10 cellular contexts compared by ENCODE assay signal in the genomic region with DNA sequence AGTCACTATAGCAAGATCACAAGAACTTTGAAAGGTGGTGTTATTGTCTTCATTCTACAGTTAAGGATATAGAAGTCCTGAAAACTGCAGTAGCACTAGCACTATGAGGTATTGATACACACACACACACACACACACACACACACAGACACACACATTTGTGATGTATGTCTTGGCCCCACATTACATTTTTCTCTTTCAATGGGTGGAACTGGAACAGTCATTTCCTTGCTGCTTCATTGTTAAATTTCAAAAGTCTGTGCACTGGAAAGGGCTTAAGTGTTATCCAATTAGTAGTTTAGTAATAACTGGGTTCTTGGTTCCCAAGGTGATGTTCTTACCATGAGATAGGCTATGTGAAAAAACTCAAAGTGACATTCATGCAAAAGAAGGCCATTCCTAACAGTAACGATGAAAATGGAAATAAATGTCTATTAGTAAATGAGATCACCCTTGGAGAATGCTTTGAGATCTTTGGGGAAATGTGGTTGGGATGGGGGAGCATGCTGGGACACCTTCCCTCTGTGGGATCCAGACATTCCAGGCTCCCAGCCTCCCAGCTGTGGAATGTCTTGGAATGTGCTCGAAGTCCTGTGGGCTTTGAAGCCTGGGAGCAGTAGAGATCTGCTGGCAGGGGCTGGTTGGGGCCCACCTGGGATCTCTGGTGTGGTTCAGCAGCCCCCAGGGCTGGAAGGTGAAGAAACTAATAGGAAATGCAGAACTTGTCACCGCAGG. TPM values are rescaled to one million over a fixed set of nuclear protein-coding genes. Genes with fewer than 3 reads are reported as not detected.
DNase-seq lines count a peak whose midpoint lies in the region; ATAC-seq, FAIRE-seq and TF ChIP-seq lines count a peak whose summit lies in the region.
"Had no signal": no experiment of that assay in that cellular context is flagged by ENCODE, and none has a peak within 500 bp of the region (broad histone marks: within the 10 kb centered on the region; RNA-seq: fewer than 3 reads in every experiment).

No MANE protein-coding gene starts in this region.

- TF ChIP-seq EP300 in sigmoid colon (IDR thresholded peaks at IDR 0.05): no peak

- peak; percentile 97 for DNase-seq in GM04503 (ENCODE audit: low read depth)
- DNase-seq in astrocyte (ENCODE audit: low read depth): peak; percentile 98
- peak; percentile 71 for DNase-seq in hepatic stellate cell (ENCODE audit: low spot score)
- no peak for DNase-seq in sigmoid colon
- DNase-seq in NAMALWA (ENCODE audit: low spot score): no peak
- DNase-seq in KG1 (lab: John Stamatoyannopoulos, UW): no peak
- DNase-seq in RKO (ENCODE audit: low spot score): no peak
- DNase-seq: activated naive CD8-positive, alpha-beta T cell treated with anti-CD3 and anti-CD28 coated beads, Interleukin-2, amount 10 ng/mL, durations not matched to agents 7 days and 5 days had no signal

- no peak for ATAC-seq in HG03442 (IDR thresholded peaks at IDR 0.05; ENCODE audit: unreplicated experiment)

- no peaks in the 10 kb centered on the region for H3K27me3 Mint-ChIP-seq in astrocyte (ENCODE audit: low read depth, unreplicated experiment)
- H3K27me3 Mint-ChIP-seq: activated naive CD8-positive, alpha-beta T cell treated with anti-CD3 and anti-CD28 coated beads, Interleukin-2, amount 10 ng/mL, durations not matched to agents 7 days and 5 days had no signal

- peak overlapping the region; percentile 15 for H3K4me3 ChIP-seq in astrocyte (ENCODE audit: insufficient read depth, low read depth, low read length)
- no peak overlapping the region for H3K4me3 ChIP-seq in sigmoid colon

- no peaks in the 10 kb centered on the region for H3K9me3 Mint-ChIP-seq in astrocyte (ENCODE audit: unreplicated experiment)
- H3K9me3 Mint-ChIP-seq: activated naive CD8-positive, alpha-beta T cell treated with anti-CD3 and anti-CD28 coated beads, Interleukin-2, amount 10 ng/mL, durations not matched to agents 7 days and 5 days; memory B cell had no signal

- peak overlapping the region; percentile 67 for H3K4me3 Mint-ChIP-seq in astrocyte (ENCODE audit: unreplicated experiment)
- H3K4me3 Mint-ChIP-seq: activated naive CD8-positive, alpha-beta T cell treated with anti-CD3 and anti-CD28 coated beads, Interleukin-2, amount 10 ng/mL, durations not matched to agents 7 days and 5 days; memory B cell had no signal

- peak overlapping the region; percentile 99 for H3K27ac Mint-ChIP-seq in astrocyte (ENCODE audit: unreplicated experiment)
- H3K27ac Mint-ChIP-seq: activated naive CD8-positive, alpha-beta T cell treated with anti-CD3 and anti-CD28 coated beads, Interleukin-2, amount 10 ng/mL, durations not matched to agents 7 days and 5 days; memory B cell had no signal

- H3K4me1 ChIP-seq in astrocyte (ENCODE audit: insufficient read depth, low read length) (peaks cover 49% of the 10 kb centered on the region), sigmoid colon (peaks cover 0 to 29% (median 20%) of the 10 kb centered on the region in 4 donors)

- TF ChIP-seq CTCF in astrocyte (IDR thresholded peaks at IDR 0.05; ENCODE audit: insufficient read depth, low read depth, low read length) (no peak), sigmoid colon (IDR thresholded peaks at IDR 0.05) (no peak)

- no peak for TF ChIP-seq POLR2A in sigmoid colon (IDR thresholded peaks at IDR 0.05)

- intact Hi-C loops in sigmoid colon (cut with DNase I): no loop called here

- H3K36me3 Mint-ChIP-seq in astrocyte (ENCODE audit: low read depth, unreplicated experiment): peaks cover 9% of the 10 kb centered on the region
- H3K36me3 Mint-ChIP-seq: activated naive CD8-positive, alpha-beta T cell treated with anti-CD3 and anti-CD28 coated beads, Interleukin-2, amount 10 ng/mL, durations not matched to agents 7 days and 5 days; memory B cell had no signal

- H3K9me3 ChIP-seq in astrocyte (ENCODE audit: insufficient read depth, low read depth, low read length) (no peaks in the 10 kb centered on the region), sigmoid colon (no peaks in the 10 kb centered on the region)

- H3K4me2 ChIP-seq in astrocyte (ENCODE audit: low read length): peak overlapping the region; percentile 66

- H2AFZ ChIP-seq in astrocyte (ENCODE audit: low read depth, low read length): peak overlapping the region; percentile 6

- no peaks in the 10 kb centered on the region for H3K79me2 ChIP-seq in astrocyte (ENCODE audit: insufficient read depth, low read length)

- peak overlapping the region; percentile 80 for H3K9ac ChIP-seq in astrocyte (ENCODE audit: low read length)

- WGBS in sigmoid colon, 2 donors: 47 to 63% methylated on average over 3 of the region's 3 CpGs

- H4K20me1 ChIP-seq in astrocyte (ENCODE audit: insufficient read depth, low read length): no peaks in the 10 kb centered on the region

- peaks cover 86% of the 10 kb centered on the region for H3K4me1 Mint-ChIP-seq in astrocyte (ENCODE audit: low read depth, unreplicated experiment)
- H3K4me1 Mint-ChIP-seq: activated naive CD8-positive, alpha-beta T cell treated with anti-CD3 and anti-CD28 coated beads, Interleukin-2, amount 10 ng/mL, durations not matched to agents 7 days and 5 days had no signal

- H3K27me3 ChIP-seq in astrocyte (ENCODE audit: insufficient read depth, low read length) (no peaks in the 10 kb centered on the region), sigmoid colon (no peaks in the 10 kb centered on the region)

- H3K27ac ChIP-seq in astrocyte (ENCODE audit: low read depth, low read length) (peak overlapping the region; percentile 95), sigmoid colon (peak overlapping the region; percentile 29 to 71 (median 64))

- no peaks in the 10 kb centered on the region for H3K36me3 ChIP-seq in astrocyte (ENCODE audit: insufficient read depth, low read length)
- no peaks in the 10 kb centered on the region for H3K36me3 ChIP-seq in sigmoid colon

- FAIRE-seq in astrocyte (lab: Jason Lieb, UNC): peak; percentile 82

RNA-seq across cellular contexts. Expression of gene CALD1, which starts 37.4 kb away (rescaled TPM):
- total RNA-seq in astrocyte (1,834 and 1,872 TPM in 2 replicates), sigmoid colon (1,000 to 10,000 TPM; 1,069 to 2,150 (median 1,500) TPM)
- 100 to 1,000 TPM in 1 of 3 donors, 10 to 100 TPM in 2; 34.7 to 125 (median 79.3) TPM for polyA plus RNA-seq in sigmoid colon
- total RNA-seq: activated naive CD8-positive, alpha-beta T cell treated with anti-CD3 and anti-CD28 coated beads, Interleukin-2, amount 10 ng/mL, durations not matched to agents 7 days and 5 days had no signal

Comparison
In these comparisons a context has a peak if more than half of its experiments do, and no peak if none do; other contexts are left out.
1. DNase-seq: peak in GM04503 (single experiment), astrocyte (single experiment) and hepatic stellate cell (single experiment); none in sigmoid colon (single experiment), NAMALWA (single experiment), KG1 (single experiment) and RKO (single experiment).